In genomic region chr2:98376301-98376945, GRCh38 we compare ENCODE assay signal across 13 cellular contexts. TPM values are rescaled to one million over a fixed set of nuclear protein-coding genes. Genes with fewer than 3 reads are reported as not detected.
"Had no signal": no experiment of that assay in that cellular context is flagged by ENCODE, and none has a peak within 500 bp of the region (broad histone marks: within the 10 kb centered on the region; RNA-seq: fewer than 3 reads in every experiment).

No MANE protein-coding gene starts in this region.

- H3K9me3 ChIP-seq: gastroesophageal sphincter, pancreas, thoracic aorta had no signal

- H3K4me1 Mint-ChIP-seq: activated naive CD4-positive, alpha-beta T cell treated with anti-CD3 and anti-CD28 coated beads, Interleukin-2, amount 10 ng/mL, durations not matched to agents 7 days and 5 days had no signal

- H3K36me3 Mint-ChIP-seq: activated naive CD4-positive, alpha-beta T cell treated with anti-CD3 and anti-CD28 coated beads, Interleukin-2, amount 10 ng/mL, durations not matched to agents 7 days and 5 days; stimulated activated effector memory CD8-positive, alpha-beta T cell treated with anti-CD3 and anti-CD28 coated beads, Interleukin-12 subunit alpha, Interleukin-12 subunit beta, amount 100 ng/mL, for 72 hours had no signal

- H3K27ac ChIP-seq: gastroesophageal sphincter, pancreas, thoracic aorta had no signal

- ATAC-seq: gastroesophageal sphincter; pancreas; stimulated activated effector memory CD8-positive, alpha-beta T cell treated with anti-CD3 and anti-CD28 coated beads, Interleukin-12 subunit alpha, Interleukin-12 subunit beta, amount 100 ng/mL, for 72 hours had no signal

- H3K27me3 ChIP-seq: pancreas had no signal

- H3K4me3 ChIP-seq: gastroesophageal sphincter, pancreas, thoracic aorta had no signal

- H3K9me3 Mint-ChIP-seq: activated naive CD4-positive, alpha-beta T cell treated with anti-CD3 and anti-CD28 coated beads, Interleukin-2, amount 10 ng/mL, durations not matched to agents 7 days and 5 days; stimulated activated effector memory CD8-positive, alpha-beta T cell treated with anti-CD3 and anti-CD28 coated beads, Interleukin-12 subunit alpha, Interleukin-12 subunit beta, amount 100 ng/mL, for 72 hours had no signal

- DNase-seq: activated CD4-positive, alpha-beta T cell treated with anti-CD3 and anti-CD28 coated beads for 1 hour; activated CD4-positive, alpha-beta T cell treated with anti-CD3 and anti-CD28 coated beads, Interleukin-2, amount 50 U/mL, for 48 hours; activated naive CD4-positive, alpha-beta T cell treated with anti-CD3 and anti-CD28 coated beads, Interleukin-2, amount 10 ng/mL, durations not matched to agents 7 days and 5 days; activated T-cell treated with anti-CD3 and anti-CD28 coated beads, Interleukin-2, amount 50 U/mL, for 1 hour; pancreas; T-helper 9 cell had no signal

- H3K27ac Mint-ChIP-seq: activated naive CD4-positive, alpha-beta T cell treated with anti-CD3 and anti-CD28 coated beads, Interleukin-2, amount 10 ng/mL, durations not matched to agents 7 days and 5 days; stimulated activated effector memory CD8-positive, alpha-beta T cell treated with anti-CD3 and anti-CD28 coated beads, Interleukin-12 subunit alpha, Interleukin-12 subunit beta, amount 100 ng/mL, for 72 hours had no signal

- H3K4me3 Mint-ChIP-seq: activated naive CD4-positive, alpha-beta T cell treated with anti-CD3 and anti-CD28 coated beads, Interleukin-2, amount 10 ng/mL, durations not matched to agents 7 days and 5 days; stimulated activated effector memory CD8-positive, alpha-beta T cell treated with anti-CD3 and anti-CD28 coated beads, Interleukin-12 subunit alpha, Interleukin-12 subunit beta, amount 100 ng/mL, for 72 hours had no signal

- H3K36me3 ChIP-seq: gastroesophageal sphincter, pancreas, thoracic aorta had no signal

RNA-seq across cellular contexts. Expression of gene CNGA3, which starts 30.2 kb away (rescaled TPM):
- total RNA-seq: cardiac septum, lower leg skin, renal cortical epithelial cell, thoracic aorta, ureter had no signal
